In the genomic region with DNA sequence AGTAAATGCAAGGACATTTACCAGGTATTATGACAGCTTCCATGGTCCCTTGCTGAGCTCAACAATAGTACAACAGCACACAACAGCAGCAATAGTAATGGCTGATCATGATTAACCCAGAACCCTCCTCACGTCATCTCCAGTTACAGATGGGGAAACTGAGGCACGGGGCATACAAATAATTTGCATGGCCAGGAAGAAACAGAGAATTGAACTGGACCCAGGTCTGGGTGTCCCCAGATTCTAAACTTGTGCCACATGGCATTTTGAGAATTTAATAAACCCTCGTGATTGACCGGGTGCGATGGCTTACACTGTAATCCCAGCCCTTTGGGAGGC, we compare ENCODE assay signal across 8 cellular contexts. TPM values are rescaled to one million over a fixed set of nuclear protein-coding genes. Genes with fewer than 3 reads are reported as not detected.
A peak's percentile ranks its signal among the peaks of the same experiment; 100 is the strongest.
DNase-seq lines count a peak whose midpoint lies in the region; ATAC-seq lines count a peak whose summit lies in the region.

No MANE protein-coding gene starts in this region.

- no peak for DNase-seq in activated CD8-positive, alpha-beta memory T cell treated with anti-CD3 and anti-CD28 coated beads, Interleukin-2, amount 10 ng/mL, durations not matched to agents 7 days and 5 days
- no peak for DNase-seq in activated CD8-positive, alpha-beta memory T cell treated with anti-CD3 and anti-CD28 coated beads for 24 hours
- no peak for DNase-seq in activated naive CD8-positive, alpha-beta T cell treated with anti-CD3 and anti-CD28 coated beads for 36 hours
- DNase-seq in immature natural killer cell (no peak), substantia nigra (lab: John Stamatoyannopoulos, UW) (no peak), SKM-1 (lab: John Stamatoyannopoulos, UW; ENCODE audit: unreplicated experiment) (no peak), cerebellar cortex (ENCODE audit: low spot score) (no peak), medulla oblongata (ENCODE audit: extremely low spot score) (no peak)

- H3K36me3 Mint-ChIP-seq in activated CD8-positive, alpha-beta memory T cell treated with anti-CD3 and anti-CD28 coated beads, Interleukin-2, amount 10 ng/mL, durations not matched to agents 7 days and 5 days = no peaks in the 10 kb centered on the region
- peaks cover 7% of the 10 kb centered on the region for H3K36me3 Mint-ChIP-seq in activated naive CD8-positive, alpha-beta T cell treated with anti-CD3 and anti-CD28 coated beads for 36 hours
- peaks cover 0 to under 1% (median 0%) of the 10 kb centered on the region in 3 donors for H3K36me3 Mint-ChIP-seq in immature natural killer cell

- peak overlapping the region; percentile 69 for H3K4me3 Mint-ChIP-seq in activated CD8-positive, alpha-beta memory T cell treated with anti-CD3 and anti-CD28 coated beads, Interleukin-2, amount 10 ng/mL, durations not matched to agents 7 days and 5 days
- peak overlapping the region; percentile 74 for H3K4me3 Mint-ChIP-seq in activated naive CD8-positive, alpha-beta T cell treated with anti-CD3 and anti-CD28 coated beads for 36 hours
- peak overlapping the region; percentile 69 to 84 (median 80) for H3K4me3 Mint-ChIP-seq in immature natural killer cell

- H3K9me3 Mint-ChIP-seq in activated CD8-positive, alpha-beta memory T cell treated with anti-CD3 and anti-CD28 coated beads, Interleukin-2, amount 10 ng/mL, durations not matched to agents 7 days and 5 days (ENCODE audit: low read depth) = no peaks in the 10 kb centered on the region
- no peaks in the 10 kb centered on the region for H3K9me3 Mint-ChIP-seq in activated naive CD8-positive, alpha-beta T cell treated with anti-CD3 and anti-CD28 coated beads for 36 hours
- H3K9me3 Mint-ChIP-seq in immature natural killer cell = no peaks in the 10 kb centered on the region

- no peaks in the 10 kb centered on the region for H3K27me3 Mint-ChIP-seq in activated CD8-positive, alpha-beta memory T cell treated with anti-CD3 and anti-CD28 coated beads, Interleukin-2, amount 10 ng/mL, durations not matched to agents 7 days and 5 days
- no peaks in the 10 kb centered on the region for H3K27me3 Mint-ChIP-seq in activated naive CD8-positive, alpha-beta T cell treated with anti-CD3 and anti-CD28 coated beads for 36 hours
- H3K27me3 Mint-ChIP-seq in immature natural killer cell (ENCODE audit: low read depth in 3 of 3) = peaks cover 3 to 5% (median 4%) of the 10 kb centered on the region in 3 donors

- no peak for ATAC-seq in activated CD8-positive, alpha-beta memory T cell treated with anti-CD3 and anti-CD28 coated beads, Interleukin-2, amount 10 ng/mL, durations not matched to agents 7 days and 5 days

- H3K4me1 Mint-ChIP-seq in activated CD8-positive, alpha-beta memory T cell treated with anti-CD3 and anti-CD28 coated beads, Interleukin-2, amount 10 ng/mL, durations not matched to agents 7 days and 5 days = peaks cover 21% of the 10 kb centered on the region
- peaks cover 18% of the 10 kb centered on the region for H3K4me1 Mint-ChIP-seq in activated naive CD8-positive, alpha-beta T cell treated with anti-CD3 and anti-CD28 coated beads for 36 hours
- H3K4me1 Mint-ChIP-seq in immature natural killer cell = peaks cover 19 to 24% of the 10 kb centered on the region in 2 donors

- no peak overlapping the region for H3K27ac Mint-ChIP-seq in activated CD8-positive, alpha-beta memory T cell treated with anti-CD3 and anti-CD28 coated beads, Interleukin-2, amount 10 ng/mL, durations not matched to agents 7 days and 5 days
- peak overlapping the region; percentile 42 for H3K27ac Mint-ChIP-seq in activated naive CD8-positive, alpha-beta T cell treated with anti-CD3 and anti-CD28 coated beads for 36 hours
- H3K27ac Mint-ChIP-seq in immature natural killer cell = peak overlapping the region; percentile 57 to 78 (median 74)

- CTCF ChIA-PET in activated CD8-positive, alpha-beta memory T cell treated with anti-CD3 and anti-CD28 coated beads, Interleukin-2, amount 10 ng/mL, durations not matched to agents 7 days and 5 days (lab: Charles Lee) = interaction anchor here (1.6 to 2.1 kb wide), 3 partner anchors 9 to 56 kb away, joined by 3 to 11 read pairs (median 5); no protein-coding TSS in a partner anchor

- H3K27ac ChIP-seq in substantia nigra (ENCODE audit: low read depth, low read length, poor library complexity, severe bottlenecking) = peak overlapping the region; percentile 67

RNA-seq across cellular contexts. Expression of a gene that starts 7.2 kb away (rescaled TPM):
- total RNA-seq in activated CD8-positive, alpha-beta memory T cell treated with anti-CD3 and anti-CD28 coated beads, Interleukin-2, amount 10 ng/mL, durations not matched to agents 7 days and 5 days = 10 to 100 TPM; 25.7 to 34.1 TPM
- 10 to 100 TPM; 11.8 to 14.4 TPM for total RNA-seq in activated naive CD8-positive, alpha-beta T cell treated with anti-CD3 and anti-CD28 coated beads for 36 hours
- polyA plus RNA-seq in immature natural killer cell = 10 to 100 TPM in 2 of 3 donors, 1 to 10 TPM in 1; 7.3 to 39.1 (median 12.6) TPM

RNA-seq across cellular contexts. Expression of a gene that starts 18.0 kb away (rescaled TPM):
- total RNA-seq in activated CD8-positive, alpha-beta memory T cell treated with anti-CD3 and anti-CD28 coated beads, Interleukin-2, amount 10 ng/mL, durations not matched to agents 7 days and 5 days = 10 to 100 TPM; 69.9 to 76.2 TPM
- 10 to 100 TPM; 26.5 to 26.9 TPM for total RNA-seq in activated naive CD8-positive, alpha-beta T cell treated with anti-CD3 and anti-CD28 coated beads for 36 hours
- polyA plus RNA-seq in immature natural killer cell = 100 to 1,000 TPM in 1 of 3 donors, 10 to 100 TPM in 2; 62.7 to 105 (median 83.3) TPM

RNA-seq across cellular contexts. Expression of a gene that starts 48.2 kb away (rescaled TPM):
- total RNA-seq in activated CD8-positive, alpha-beta memory T cell treated with anti-CD3 and anti-CD28 coated beads, Interleukin-2, amount 10 ng/mL, durations not matched to agents 7 days and 5 days = 10 to 100 TPM in 1 of 2 experiments, 1 to 10 TPM in 1; 8.0 to 11.2 TPM
- 10 to 100 TPM; 18.5 to 21.1 TPM for total RNA-seq in activated naive CD8-positive, alpha-beta T cell treated with anti-CD3 and anti-CD28 coated beads for 36 hours
- 1 to 10 TPM; 1.7 to 4.7 (median 3.5) TPM for polyA plus RNA-seq in immature natural killer cell
